ENCODE assay signal across 17 cellular contexts in the genomic region with DNA sequence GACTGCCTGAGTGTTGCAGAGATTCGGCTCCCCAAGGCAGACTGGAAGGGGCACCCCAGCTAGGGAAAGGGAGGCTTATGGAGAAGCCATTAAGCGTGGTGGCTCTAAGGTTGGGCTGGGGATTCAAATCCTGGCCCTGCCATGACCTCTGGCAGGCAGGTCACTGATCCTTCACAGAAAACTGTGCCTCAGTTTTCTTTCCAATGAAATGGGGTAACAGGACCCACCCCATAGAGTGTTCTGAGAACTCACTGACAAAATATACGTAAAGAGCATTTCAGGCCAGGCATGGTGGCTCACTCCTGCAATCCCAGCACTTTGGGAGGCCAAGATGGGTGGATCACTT. TPM values are rescaled to one million over a fixed set of nuclear protein-coding genes. Genes with fewer than 3 reads are reported as not detected.
DNase-seq lines count a peak whose midpoint lies in the region; TF ChIP-seq lines count a peak whose summit lies in the region.
"Had no signal": no experiment of that assay in that cellular context is flagged by ENCODE, and none has a peak within 500 bp of the region (broad histone marks: within the 10 kb centered on the region; RNA-seq: fewer than 3 reads in every experiment).

No MANE protein-coding gene starts in this region.

- DNase-seq in RWPE1 (ENCODE audit: low spot score) (no peak), hepatocyte (ENCODE audit: low spot score) (no peak), tibial nerve (ENCODE audit: low spot score in 2 of 2) (no peak), kidney glomerular epithelial cell (lab: John Stamatoyannopoulos, UW) (no peak), dedifferentiated amniotic fluid mesenchymal stem cell (ENCODE audit: extremely low spot score) (no peak)
- no peak for DNase-seq in stimulated activated CD4-positive, alpha-beta T cell treated with anti-CD3 and anti-CD28 coated beads, Interleukin-1b, Interleukin-23, amount 100 ng/mL, for 48 hours
- DNase-seq: activated CD8-positive, alpha-beta memory T cell treated with anti-CD3 and anti-CD28 coated beads, Interleukin-2, amount 10 ng/mL, durations not matched to agents 7 days and 5 days; left ventricle myocardium superior; natural killer cell; NCI-H1436 treated with DMSO at 0.1 percent for 48 hours; NCI-H82; psoas muscle; SK-N-SH; stimulated activated CD4-positive, alpha-beta T cell treated with anti-CD3 and anti-CD28 coated beads, Interleukin-12 subunit alpha, Interleukin-12 subunit beta, amount 100 ng/mL, for 4 hours; T-helper 9 cell had no signal

- no peaks in the 10 kb centered on the region for H3K9me3 ChIP-seq in hepatocyte (ENCODE audit: low read depth)
- no peaks in the 10 kb centered on the region for H3K9me3 ChIP-seq in muscle layer of colon (ENCODE audit: low read length)
- no peaks in the 10 kb centered on the region for H3K9me3 ChIP-seq in tibial nerve
- H3K9me3 ChIP-seq: psoas muscle, SK-N-SH had no signal

- WGBS in hepatocyte (ENCODE audit: low lambda C conversion rate, missing lambda C conversion rate): 96% methylated on average over 3 of the region's 3 CpGs
- 90 to 92% methylated on average over 3 of the region's 3 CpGs for WGBS in tibial nerve, 2 donors

- no peak for TF ChIP-seq POLR2A in tibial nerve (IDR thresholded peaks at IDR 0.05)

- no peak for TF ChIP-seq CTCF in RWPE1 (conservative IDR thresholded peaks at IDR 0.05; ENCODE audit: low read depth)
- no peak for TF ChIP-seq CTCF in hepatocyte (IDR thresholded peaks at IDR 0.05; ENCODE audit: poor library complexity)
- no peak for TF ChIP-seq CTCF in tibial nerve (IDR thresholded peaks at IDR 0.05)

- H3K9ac ChIP-seq in muscle layer of colon (ENCODE audit: low read length): no peak overlapping the region
- H3K9ac ChIP-seq: SK-N-SH had no signal

- H3K9me2 ChIP-seq in hepatocyte (replicated peaks; ENCODE audit: insufficient read depth): no peaks in the 10 kb centered on the region
- H3K9me2 ChIP-seq: SK-N-SH had no signal

- H3K4me1 ChIP-seq in hepatocyte (ENCODE audit: insufficient read depth) (peaks cover 30% of the 10 kb centered on the region), muscle layer of colon (ENCODE audit: insufficient read depth, low read length) (peaks cover 47% of the 10 kb centered on the region), tibial nerve (peaks cover 0 to 65% (median 28%) of the 10 kb centered on the region in 4 donors)

- H2AFZ ChIP-seq in hepatocyte: no peak overlapping the region

- H3K4me3 ChIP-seq in hepatocyte (no peak overlapping the region), muscle layer of colon (ENCODE audit: low read depth in 1 of 2, low read length in 2 of 2) (no peak overlapping the region), tibial nerve (no peak overlapping the region)
- H3K4me3 ChIP-seq: psoas muscle had no signal

- no peak for TF ChIP-seq EP300 in tibial nerve (IDR thresholded peaks at IDR 0.05)

- no peaks in the 10 kb centered on the region for H3K79me2 ChIP-seq in hepatocyte

- CTCF ChIA-PET in RWPE1 (lab: Yijun Ruan, JAX): no interaction called here

- H3K4me2 ChIP-seq in hepatocyte: peak overlapping the region; percentile 57
- H3K4me2 ChIP-seq: SK-N-SH had no signal

- H3K36me3 ChIP-seq in hepatocyte (replicated peaks; ENCODE audit: insufficient read depth, low read depth) (no peaks in the 10 kb centered on the region), muscle layer of colon (ENCODE audit: insufficient read depth, low read length) (peaks cover 7% of the 10 kb centered on the region), tibial nerve (peaks cover 0 to 7% (median 0%) of the 10 kb centered on the region in 3 donors)

- no peaks in the 10 kb centered on the region for H4K20me1 ChIP-seq in hepatocyte (ENCODE audit: insufficient read depth, poor library complexity, severe bottlenecking)

- H3K27ac ChIP-seq in RWPE1 (peak overlapping the region; percentile 76), hepatocyte (peak overlapping the region; percentile 86), muscle layer of colon (ENCODE audit: low read depth, low read length) (peak overlapping the region; percentile 43), tibial nerve (peak overlapping the region; percentile 53 to 87 (median 72))
- H3K27ac ChIP-seq: psoas muscle had no signal

- H3K27me3 ChIP-seq in hepatocyte (no peaks in the 10 kb centered on the region), muscle layer of colon (ENCODE audit: control insufficient read depth in 1 of 2, insufficient read depth in 2 of 2, low read length in 2 of 2) (no peaks in the 10 kb centered on the region), tibial nerve (no peaks in the 10 kb centered on the region)

- POLR2A ChIA-PET in RWPE1 (lab: Yijun Ruan, JAX; ENCODE audit: low non-redundant PET): no interaction called here

RNA-seq across cellular contexts. Expression of gene DNASE1L3, which starts 34.6 kb away (rescaled TPM):
- total RNA-seq in hepatocyte (0.48 and 0.97 TPM in 2 replicates), tibial nerve (10 to 100 TPM in 1 of 4 donors, 1 to 10 TPM in 2, under 1 TPM in 1; 0.39 to 12.9 (median 1.5) TPM)
- polyA plus RNA-seq in hepatocyte: 0.99 and 1.8 TPM in 2 replicates
- total RNA-seq: activated CD8-positive, alpha-beta memory T cell treated with anti-CD3 and anti-CD28 coated beads, Interleukin-2, amount 10 ng/mL, durations not matched to agents 7 days and 5 days; fibroblast of villous mesenchyme had no signal
- polyA plus RNA-seq: SK-N-SH had no signal
